17 cellular contexts compared by ENCODE assay signal in the genomic region with DNA sequence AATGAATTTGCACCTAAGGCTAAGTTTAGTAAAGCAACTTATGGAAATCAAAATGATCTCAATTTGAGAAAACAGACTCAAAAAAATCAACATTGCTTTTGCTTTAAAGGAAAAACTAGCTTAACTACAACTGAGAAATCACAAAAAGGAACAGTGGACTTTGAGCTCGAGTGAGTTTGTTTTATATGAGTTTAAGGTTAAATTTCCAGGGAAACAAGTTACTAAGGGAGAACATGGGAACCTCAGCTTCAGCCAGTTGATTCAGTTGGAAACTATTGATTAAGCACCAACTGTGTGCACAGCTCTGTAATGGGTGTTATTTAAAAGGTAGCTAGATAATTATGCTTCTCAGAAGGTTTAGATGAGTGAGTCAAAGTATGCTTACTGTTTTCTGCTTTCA.
DNase-seq lines count a peak whose midpoint lies in the region; ATAC-seq, FAIRE-seq and TF ChIP-seq lines count a peak whose summit lies in the region.
"Had no signal": no experiment of that assay in that cellular context is flagged by ENCODE, and none has a peak within 500 bp of the region (broad histone marks: within the 10 kb centered on the region; RNA-seq: fewer than 3 reads in every experiment).

No MANE protein-coding gene starts in this region.

- H3K4me3 Mint-ChIP-seq in endodermal cell (no peak overlapping the region), neural crest cell (no peak overlapping the region), neural progenitor cell (no peak overlapping the region)
- H3K4me3 Mint-ChIP-seq: CD4-positive, alpha-beta memory T cell had no signal

- no peak overlapping the region for H3K4me3 ChIP-seq in endodermal cell (ENCODE audit: low read length)
- H3K4me3 ChIP-seq in HepG2 (replicated peaks in 1 of 3; ENCODE audit: insufficient read depth in 1 of 3, low read depth in 2 of 3, low read length in 3 of 3) = no peak overlapping the region
- no peak overlapping the region for H3K4me3 ChIP-seq in neural progenitor cell
- H3K4me3 ChIP-seq: HAP-1 had no signal

- H3K27ac Mint-ChIP-seq in endodermal cell (no peak overlapping the region), neural crest cell (ENCODE audit: unreplicated experiment) (peak overlapping the region; percentile 14), neural progenitor cell (no peak overlapping the region)
- H3K27ac Mint-ChIP-seq: CD4-positive, alpha-beta memory T cell had no signal

- no peak overlapping the region for H3K27ac ChIP-seq in endodermal cell (ENCODE audit: low read depth, low read length)
- H3K27ac ChIP-seq in HepG2 (ENCODE audit: extremely low read length, insufficient read depth, low read length) = no peak overlapping the region
- H3K27ac ChIP-seq in neural progenitor cell = no peak overlapping the region

- CTCF ChIA-PET in HepG2 (lab: Yijun Ruan, JAX; ENCODE audit: low intra/inter-chr PET ratio, low total read pairs) = no interaction called here

- H3K27me3 Mint-ChIP-seq in endodermal cell (ENCODE audit: insufficient read depth) (peaks cover 2% of the 10 kb centered on the region), neural crest cell (ENCODE audit: low read depth) (no peaks in the 10 kb centered on the region), neural progenitor cell (ENCODE audit: insufficient read depth, low read depth) (no peaks in the 10 kb centered on the region)

- intact Hi-C loops in HepG2 (cut with micrococcal nuclease; ENCODE audit: unreplicated experiment) = no loop called here

- peaks cover 6% of the 10 kb centered on the region for H3K4me1 Mint-ChIP-seq in endodermal cell
- peaks cover 12% of the 10 kb centered on the region for H3K4me1 Mint-ChIP-seq in neural crest cell
- peaks cover 13% of the 10 kb centered on the region for H3K4me1 Mint-ChIP-seq in neural progenitor cell
- H3K4me1 Mint-ChIP-seq: CD4-positive, alpha-beta memory T cell had no signal

- H3K9me3 Mint-ChIP-seq in endodermal cell = peaks cover 22% of the 10 kb centered on the region
- H3K9me3 Mint-ChIP-seq in neural crest cell = no peaks in the 10 kb centered on the region
- H3K9me3 Mint-ChIP-seq in neural progenitor cell = no peaks in the 10 kb centered on the region

- TF ChIP-seq CTCF in endodermal cell (conservative IDR thresholded peaks at IDR 0.05) = no peak
- TF ChIP-seq CTCF in HepG2 (CRISPR knock-in tag; IDR thresholded peaks at IDR 0.05) = no peak
- no peak for TF ChIP-seq CTCF in neural crest cell (conservative IDR thresholded peaks at IDR 0.05)
- no peak for TF ChIP-seq CTCF in neural progenitor cell (IDR thresholded peaks at IDR 0.05)

- DNase-seq in endodermal cell (peak; percentile 1), HepG2 (ENCODE audit: low spot score) (no peak), neural crest cell (ENCODE audit: low read depth, low spot score) (no peak), neural progenitor cell (ENCODE audit: low spot score) (no peak), NCI-H187 (lab: John Stamatoyannopoulos, UW) (no peak), DMS53 (lab: John Stamatoyannopoulos, UW) (no peak)
- DNase-seq: C1 segment of cervical spinal cord; Caco-2; CD4-positive, alpha-beta memory T cell; DMS153; DMS79; GF-D8; GOT3 had no signal

- ATAC-seq in HepG2 = no peak
- ATAC-seq in GM19467 (IDR thresholded peaks at IDR 0.05; ENCODE audit: unreplicated experiment) = no peak

- no peaks in the 10 kb centered on the region for H3K79me2 ChIP-seq in HepG2 (ENCODE audit: insufficient read depth, low read length)
- H3K79me2 ChIP-seq in neural progenitor cell (ENCODE audit: low read depth) = no peaks in the 10 kb centered on the region

- H3K36me3 Mint-ChIP-seq in endodermal cell (ENCODE audit: low read depth) = peaks cover 8% of the 10 kb centered on the region
- H3K36me3 Mint-ChIP-seq in neural crest cell (ENCODE audit: low read depth) = no peaks in the 10 kb centered on the region
- peaks cover 2% of the 10 kb centered on the region for H3K36me3 Mint-ChIP-seq in neural progenitor cell

- peaks cover 26% of the 10 kb centered on the region for H3K36me3 ChIP-seq in endodermal cell (ENCODE audit: control insufficient read depth, insufficient read depth, low read length)
- no peaks in the 10 kb centered on the region for H3K36me3 ChIP-seq in HepG2 (replicated peaks in 1 of 2; ENCODE audit: control insufficient read depth in 1 of 2, insufficient read depth in 2 of 2, low read length in 2 of 2)
- H3K36me3 ChIP-seq in neural progenitor cell = no peaks in the 10 kb centered on the region
- H3K36me3 ChIP-seq: HAP-1 had no signal

- H3K9me3 ChIP-seq in endodermal cell (ENCODE audit: control insufficient read depth, low read length) (peaks cover 15% of the 10 kb centered on the region), HepG2 (ENCODE audit: low read length) (no peaks in the 10 kb centered on the region), neural progenitor cell (ENCODE audit: low read depth) (no peaks in the 10 kb centered on the region)
- H3K9me3 ChIP-seq: Caco-2, HAP-1 had no signal

- TF ChIP-seq RAD21 in HepG2 (CRISPR knock-in tag; IDR thresholded peaks at IDR 0.05) = no peak

- H3K27me3 ChIP-seq in endodermal cell (ENCODE audit: control insufficient read depth, insufficient read depth, low read length, poor library complexity, severe bottlenecking) (no peaks in the 10 kb centered on the region), HepG2 (ENCODE audit: control insufficient read depth in 1 of 2, insufficient read depth in 2 of 2, low read length in 2 of 2) (peaks cover 0 to 14% of the 10 kb centered on the region in 2 experiments; a peak in 2 of 5 replicates), neural progenitor cell (no peaks in the 10 kb centered on the region)

- H2AFZ ChIP-seq in HepG2 (ENCODE audit: low read length) = no peak overlapping the region
- no peak overlapping the region for H2AFZ ChIP-seq in neural progenitor cell (replicated peaks)

- H3K4me2 ChIP-seq in HepG2 (ENCODE audit: low read depth, low read length) (no peak overlapping the region), neural progenitor cell (no peak overlapping the region)

- H3K4me1 ChIP-seq in endodermal cell (ENCODE audit: control insufficient read depth, insufficient read depth, low read length) (no peaks in the 10 kb centered on the region), HepG2 (ENCODE audit: insufficient read depth, low read length) (peaks cover 15% of the 10 kb centered on the region), neural progenitor cell (no peaks in the 10 kb centered on the region)
- H3K4me1 ChIP-seq: HAP-1 had no signal

- no peaks in the 10 kb centered on the region for H3F3A ChIP-seq in neural progenitor cell (ENCODE audit: low read depth)

- H4K20me1 ChIP-seq in HepG2 (ENCODE audit: insufficient read depth, low read length) (no peaks in the 10 kb centered on the region), neural progenitor cell (ENCODE audit: low read depth) (no peaks in the 10 kb centered on the region)

- BruUV-seq in HepG2 (replicated peaks; lab: Mats Ljungman, UMichigan) = no TSS peak

- POLR2A ChIA-PET in HepG2 (lab: Yijun Ruan, JAX) = interaction anchor here (1.5 kb wide), 1 partner anchor 86 kb away, joined by 6 read pairs; the partner anchor contains the start of gene TBC1D7

- no peak for TF ChIP-seq POLR2A in HepG2 (IDR thresholded peaks at IDR 0.05; ENCODE audit: insufficient read depth in 1 of 2, low read depth in 2 of 2, low read length in 2 of 2)

- in situ Hi-C loops in HepG2 (cut with HindIII; ENCODE audit: extremely low pct_ligation_motif_present, low pct_unique_long_range_greater_than_20kb) = no loop called here

- H3K9ac ChIP-seq in endodermal cell (ENCODE audit: extremely low read depth, low read length, poor library complexity, severe bottlenecking) (no peak overlapping the region), HepG2 (ENCODE audit: insufficient read depth, low read depth, low read length) (no peak overlapping the region), neural progenitor cell (no peak overlapping the region)

- TF ChIP-seq EP300 in HepG2 (IDR thresholded peaks at IDR 0.05; ENCODE audit: low read depth in 2 of 2, low read length in 2 of 2) (no peak), HepG2 (CRISPR knock-in tag; IDR thresholded peaks at IDR 0.05; ENCODE audit: borderline replicate concordance) (no peak)

- FAIRE-seq in HepG2 (lab: Jason Lieb, UNC) = peak; percentile 40
- FAIRE-seq: GM18507, H54 had no signal

- WGBS in endodermal cell (ENCODE audit: insufficient coverage in 1 of 2, insufficient read length in 1 of 2), 2 experiments = 87 to 100% methylated on average over 1 of the region's 1 CpG
- WGBS in HepG2 (ENCODE audit: low lambda C conversion rate) = 0% methylated on average over 1 of the region's 1 CpG

TF ChIP-seq in HepG2, 621 proteins besides CTCF, POLR2A, EP300 and RAD21:
- no peak for TF ChIP-seq SP2 (CRISPR knock-in tag; IDR thresholded peaks at IDR 0.05)
- peak; percentile 78; the same call in 1 of the 2 replicates for TF ChIP-seq ZKSCAN8 (CRISPR knock-in tag; IDR thresholded peaks at IDR 0.05; ENCODE audit: borderline replicate concordance)
